1 cellular context compared by ENCODE assay signal in the genomic region with DNA sequence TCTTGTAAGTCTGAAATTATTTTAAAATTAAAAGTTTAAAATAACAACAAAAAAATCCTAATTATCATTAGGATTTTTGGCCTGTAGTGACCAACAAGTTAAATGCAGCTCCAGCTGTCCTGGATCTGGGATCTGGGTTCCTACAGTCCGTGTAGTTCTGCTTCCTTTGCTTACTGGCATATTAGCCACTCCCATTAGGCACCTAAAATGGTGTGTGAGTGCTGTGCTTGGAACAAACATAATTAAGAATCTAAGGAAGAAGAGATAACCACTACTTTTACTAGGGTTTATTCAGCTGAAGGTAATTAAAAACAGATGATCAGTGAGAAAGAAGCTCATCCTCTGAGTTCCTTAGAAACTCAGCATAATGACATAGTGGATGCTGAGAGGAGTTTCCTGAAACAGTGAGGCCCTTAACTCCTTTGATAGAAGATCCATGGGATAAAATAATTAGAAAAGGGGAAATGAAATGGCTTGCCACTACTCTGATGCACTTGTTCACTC.
TF ChIP-seq lines count a peak whose summit lies in the region.

No MANE protein-coding gene starts in this region.

TF ChIP-seq in SK-N-SH, 30 proteins besides CTCF, POLR2A, EP300 and RAD21 (continued from another document):
- TF ChIP-seq EZH2phosphoT487 (IDR thresholded peaks at IDR 0.05; ENCODE audit: borderline replicate concordance, low read depth): no peak
